30 cellular contexts compared by ENCODE assay signal in the genomic region with DNA sequence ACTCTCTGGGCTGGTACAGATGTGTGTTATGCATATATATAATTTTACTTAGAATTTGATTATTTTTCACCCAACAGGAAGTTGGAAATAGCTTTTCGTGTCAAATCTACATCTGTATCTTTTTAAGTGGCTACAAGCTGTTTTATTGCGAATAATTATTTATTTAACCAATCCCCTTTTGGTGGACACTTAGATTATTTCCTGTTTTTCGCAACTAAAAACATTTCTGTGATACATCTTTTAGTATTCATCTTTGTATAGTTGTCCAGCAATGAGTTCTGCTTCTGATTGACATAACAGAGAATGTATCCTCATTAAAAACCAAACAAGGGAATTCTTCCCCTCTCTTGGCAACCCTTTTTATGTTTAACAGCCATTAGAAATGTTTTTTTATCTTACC.
"Had no signal": no experiment of that assay in that cellular context is flagged by ENCODE, and none has a peak within 500 bp of the region (broad histone marks: within the 10 kb centered on the region; RNA-seq: fewer than 3 reads in every experiment).

No MANE protein-coding gene starts in this region.

- H3K9me3 ChIP-seq: ovary, psoas muscle, right lobe of liver, sigmoid colon, spleen, suprapubic skin, testis, tibial nerve, upper lobe of left lung, vagina had no signal

- H3K27ac Mint-ChIP-seq: natural killer cell; nephron; neural progenitor cell; progenitor cell of endocrine pancreas; stimulated activated memory B cell treated with anti-CD40 and anti-IgM and Interleukin-4, amounts not matched to agents 10 μg/mL and 1 μg/mL and 100 μg/mL, for 72 hours had no signal

- H3K9me3 Mint-ChIP-seq: natural killer cell; nephron; neural progenitor cell; stimulated activated memory B cell treated with anti-CD40 and anti-IgM and Interleukin-4, amounts not matched to agents 10 μg/mL and 1 μg/mL and 100 μg/mL, for 72 hours; stimulated activated naive CD8-positive, alpha-beta T cell treated with anti-CD3 and anti-CD28 coated beads, Interleukin-15, amount 100 ng/mL, for 72 hours had no signal

- H3K27me3 ChIP-seq: neural progenitor cell, ovary, right lobe of liver, sigmoid colon, spleen, suprapubic skin, testis, tibial nerve, upper lobe of left lung, vagina had no signal

- H3K4me1 Mint-ChIP-seq: nephron; stimulated activated memory B cell treated with anti-CD40 and anti-IgM and Interleukin-4, amounts not matched to agents 10 μg/mL and 1 μg/mL and 100 μg/mL, for 72 hours; stimulated activated naive CD8-positive, alpha-beta T cell treated with anti-CD3 and anti-CD28 coated beads, Interleukin-15, amount 100 ng/mL, for 72 hours had no signal

- H3K36me3 ChIP-seq: neural progenitor cell, ovary had no signal

- ATAC-seq: natural killer cell; psoas muscle; right cardiac atrium; right lobe of liver; stimulated activated memory B cell treated with anti-CD40 and anti-IgM and Interleukin-4, amounts not matched to agents 10 μg/mL and 1 μg/mL and 100 μg/mL, for 72 hours; stimulated activated naive CD8-positive, alpha-beta T cell treated with anti-CD3 and anti-CD28 coated beads, Interleukin-15, amount 100 ng/mL, for 72 hours; stimulated activated naive CD8-positive, alpha-beta T cell treated with anti-CD3 and anti-CD28 coated beads, Interleukin-15, Interleukin-2, amounts not matched to agents 100 U/mL and 50 U/mL, for 24 hours had no signal

- H3K4me1 ChIP-seq: parathyroid adenoma, psoas muscle, right lobe of liver, sigmoid colon, spleen, suprapubic skin, testis, tibial nerve, upper lobe of left lung, vagina had no signal

- H3K4me3 ChIP-seq: neural progenitor cell, ovary, psoas muscle, right lobe of liver, sigmoid colon, spleen, suprapubic skin, testis, tibial nerve, upper lobe of left lung, vagina had no signal

- DNase-seq: natural killer cell; occipital lobe; ovary; posterior cingulate gyrus; psoas muscle; right cardiac atrium; right lobe of liver; sigmoid colon; small intestine; spleen; stimulated activated CD4-positive, alpha-beta T cell treated with anti-CD3 and anti-CD28 coated beads, Interleukin-12 subunit alpha, Interleukin-12 subunit beta, amount 100 ng/mL, for 4 hours; stimulated activated CD4-positive, alpha-beta T cell treated with anti-CD3 and anti-CD28 coated beads, Interleukin-1b, Interleukin-23, amount 100 ng/mL, for 48 hours; stimulated activated CD4-positive, alpha-beta T cell treated with anti-CD3 and anti-CD28 coated beads, Interleukin-4, amount 100 ng/mL, for 1 hour; stimulated activated CD4-positive, alpha-beta T cell treated with anti-CD3 and anti-CD28 coated beads, Interleukin-4, amount 100 ng/mL, for 4 hours; stimulated activated CD8-positive, alpha-beta memory T cell treated with anti-CD3 and anti-CD28 coated beads, Interleukin-4, amount 100 ng/mL, for 48 hours; stimulated activated naive CD4-positive, alpha-beta T cell; stimulated activated naive CD8-positive, alpha-beta T cell treated with anti-CD3 and anti-CD28 coated beads, Interleukin-15, amount 100 ng/mL, for 72 hours; stimulated activated naive CD8-positive, alpha-beta T cell treated with anti-CD3 and anti-CD28 coated beads, Interleukin-15, Interleukin-2, amounts not matched to agents 100 U/mL and 50 U/mL, for 24 hours; substantia nigra; testis; trophoblast cell; upper lobe of left lung had no signal

- H3K27me3 Mint-ChIP-seq: progenitor cell of endocrine pancreas; stimulated activated memory B cell treated with anti-CD40 and anti-IgM and Interleukin-4, amounts not matched to agents 10 μg/mL and 1 μg/mL and 100 μg/mL, for 72 hours; stimulated activated naive CD8-positive, alpha-beta T cell treated with anti-CD3 and anti-CD28 coated beads, Interleukin-15, amount 100 ng/mL, for 72 hours had no signal

- H3K4me3 Mint-ChIP-seq: natural killer cell; nephron; neural progenitor cell; stimulated activated memory B cell treated with anti-CD40 and anti-IgM and Interleukin-4, amounts not matched to agents 10 μg/mL and 1 μg/mL and 100 μg/mL, for 72 hours; stimulated activated naive CD8-positive, alpha-beta T cell treated with anti-CD3 and anti-CD28 coated beads, Interleukin-15, amount 100 ng/mL, for 72 hours had no signal

- H3K27ac ChIP-seq: neural progenitor cell, ovary, parathyroid adenoma, psoas muscle, right lobe of liver, sigmoid colon, spleen, suprapubic skin, testis, tibial nerve, upper lobe of left lung, vagina had no signal
